In genomic region chr19:29022599-29022998, GRCh38 we compare ENCODE assay signal across 29 cellular contexts.
"Had no signal": no experiment of that assay in that cellular context is flagged by ENCODE, and none has a peak within 500 bp of the region (broad histone marks: within the 10 kb centered on the region; RNA-seq: fewer than 3 reads in every experiment).

No MANE protein-coding gene starts in this region.

- H3K9me3 ChIP-seq: ascending aorta, breast epithelium, colonic mucosa, esophagus squamous epithelium, gastroesophageal sphincter, heart right ventricle had no signal

- H3K27me3 Mint-ChIP-seq: activated CD4-positive, alpha-beta T cell treated with anti-CD3 and anti-CD28 coated beads for 36 hours; activated CD4-positive, alpha-beta T cell treated with anti-CD3 and anti-CD28 coated beads, Interleukin-2, amount 10 ng/mL, durations not matched to agents 24 days and 14 days; activated naive CD4-positive, alpha-beta T cell treated with anti-CD3 and anti-CD28 coated beads, Interleukin-2, amount 10 ng/mL, durations not matched to agents 7 days and 5 days; activated naive CD8-positive, alpha-beta T cell treated with anti-CD3 and anti-CD28 coated beads, Interleukin-2, amount 10 ng/mL, durations not matched to agents 7 days and 5 days had no signal

- H3K36me3 ChIP-seq: ascending aorta, breast epithelium, cardiac muscle cell, colonic mucosa, esophagus squamous epithelium, gastroesophageal sphincter, heart right ventricle had no signal

- H3K36me3 Mint-ChIP-seq: activated CD4-positive, alpha-beta memory T cell treated with anti-CD3 and anti-CD28 coated beads for 36 hours; activated naive CD4-positive, alpha-beta T cell treated with anti-CD3 and anti-CD28 coated beads, Interleukin-2, amount 10 ng/mL, durations not matched to agents 7 days and 5 days; activated naive CD4-positive, alpha-beta T cell treated with anti-CD3 and anti-CD28 coated beads, Interleukin-2, amount 50 U/mL, for 72 hours; activated naive CD8-positive, alpha-beta T cell treated with anti-CD3 and anti-CD28 coated beads, Interleukin-2, amount 10 ng/mL, durations not matched to agents 7 days and 5 days; brain had no signal

- H3K4me3 Mint-ChIP-seq: activated CD4-positive, alpha-beta memory T cell treated with anti-CD3 and anti-CD28 coated beads for 36 hours; activated CD4-positive, alpha-beta T cell treated with anti-CD3 and anti-CD28 coated beads for 36 hours; activated CD4-positive, alpha-beta T cell treated with anti-CD3 and anti-CD28 coated beads, Interleukin-2, amount 10 ng/mL, durations not matched to agents 24 days and 14 days; activated CD8-positive, alpha-beta T cell treated with anti-CD3 and anti-CD28 coated beads, Interleukin-2, amount 10 ng/mL, durations not matched to agents 7 days and 5 days; activated naive CD4-positive, alpha-beta T cell treated with anti-CD3 and anti-CD28 coated beads, Interleukin-2, amount 10 ng/mL, durations not matched to agents 7 days and 5 days; activated naive CD8-positive, alpha-beta T cell treated with anti-CD3 and anti-CD28 coated beads, Interleukin-2, amount 10 ng/mL, durations not matched to agents 7 days and 5 days; activated T-cell treated with anti-CD3 and anti-CD28 coated beads, Interleukin-2, amount 50 U/mL, for 24 hours; activated T-cell treated with anti-CD3 and anti-CD28 coated beads, Interleukin-2, amount 50 U/mL, for 72 hours; brain had no signal

- H3K27ac Mint-ChIP-seq: activated CD4-positive, alpha-beta memory T cell treated with anti-CD3 and anti-CD28 coated beads for 36 hours; activated CD4-positive, alpha-beta T cell treated with anti-CD3 and anti-CD28 coated beads for 36 hours; activated CD4-positive, alpha-beta T cell treated with anti-CD3 and anti-CD28 coated beads, Interleukin-2, amount 10 ng/mL, durations not matched to agents 24 days and 14 days; activated CD8-positive, alpha-beta T cell treated with anti-CD3 and anti-CD28 coated beads, Interleukin-2, amount 10 ng/mL, durations not matched to agents 7 days and 5 days; activated naive CD4-positive, alpha-beta T cell treated with anti-CD3 and anti-CD28 coated beads, Interleukin-2, amount 10 ng/mL, durations not matched to agents 7 days and 5 days; activated naive CD4-positive, alpha-beta T cell treated with anti-CD3 and anti-CD28 coated beads, Interleukin-2, amount 50 U/mL, for 72 hours; activated naive CD8-positive, alpha-beta T cell treated with anti-CD3 and anti-CD28 coated beads, Interleukin-2, amount 10 ng/mL, durations not matched to agents 7 days and 5 days; activated T-cell treated with anti-CD3 and anti-CD28 coated beads, Interleukin-2, amount 50 U/mL, for 24 hours; activated T-cell treated with anti-CD3 and anti-CD28 coated beads, Interleukin-2, amount 50 U/mL, for 72 hours had no signal

- H3K27me3 ChIP-seq: ascending aorta, cardiac muscle cell, colonic mucosa had no signal

- ATAC-seq: activated CD4-positive, alpha-beta T cell treated with anti-CD3 and anti-CD28 coated beads for 36 hours; activated CD8-positive, alpha-beta T cell treated with anti-CD3 and anti-CD28 coated beads, Interleukin-2, amount 10 ng/mL, durations not matched to agents 7 days and 5 days; activated naive CD4-positive, alpha-beta T cell treated with anti-CD3 and anti-CD28 coated beads, Interleukin-2, amount 50 U/mL, for 72 hours; activated T-cell treated with anti-CD3 and anti-CD28 coated beads, Interleukin-2, amount 50 U/mL, for 72 hours; gastroesophageal sphincter; heart right ventricle had no signal

- H3K27ac ChIP-seq: ascending aorta, breast epithelium, cardiac muscle cell, colonic mucosa, epithelial cell of prostate, esophagus squamous epithelium, gastroesophageal sphincter, heart right ventricle had no signal

- DNase-seq: activated CD4-positive, alpha-beta memory T cell treated with anti-CD3 and anti-CD28 coated beads for 36 hours; activated CD4-positive, alpha-beta T cell treated with anti-CD3 and anti-CD28 coated beads for 36 hours; activated CD4-positive, alpha-beta T cell treated with anti-CD3 and anti-CD28 coated beads, Interleukin-2, amount 10 ng/mL, durations not matched to agents 24 days and 14 days; activated CD4-positive, CD25-positive, alpha-beta regulatory T cell; activated CD4-positive, CD25-positive, alpha-beta regulatory T cell treated with anti-CD3 and anti-CD28 coated beads, Interleukin-2, amount 50 U/mL, for 72 hours; activated CD8-positive, alpha-beta memory T cell treated with anti-CD3 and anti-CD28 coated beads, Interleukin-2, amount 50 U/mL, for 48 hours; activated CD8-positive, alpha-beta T cell treated with anti-CD3 and anti-CD28 coated beads, Interleukin-2, amount 10 ng/mL, durations not matched to agents 7 days and 5 days; activated gamma-delta T cell; activated naive CD4-positive, alpha-beta T cell; activated naive CD4-positive, alpha-beta T cell treated with anti-CD3 and anti-CD28 coated beads, Interleukin-2, amount 10 ng/mL, durations not matched to agents 7 days and 5 days; activated naive CD8-positive, alpha-beta T cell treated with anti-CD3 and anti-CD28 coated beads, Interleukin-2, amount 10 ng/mL, durations not matched to agents 7 days and 5 days; activated T-cell treated with anti-CD3 and anti-CD28 coated beads for 4 hours; activated T-cell treated with anti-CD3 and anti-CD28 coated beads, Interleukin-2, amount 50 U/mL, for 24 hours; activated T-cell treated with anti-CD3 and anti-CD28 coated beads, Interleukin-2, amount 50 U/mL, for 72 hours; central memory CD4-positive, alpha-beta T cell; cerebellar nuclear complex; colonic mucosa; effector CD8-positive, alpha-beta T cell; esophagus squamous epithelium; foreskin melanocyte; heart right ventricle; T-helper 2 cell had no signal

- H3K4me3 ChIP-seq: ascending aorta, breast epithelium, cardiac muscle cell, colonic mucosa, esophagus squamous epithelium, gastroesophageal sphincter, heart right ventricle had no signal

- H3K9me3 Mint-ChIP-seq: activated CD4-positive, alpha-beta memory T cell treated with anti-CD3 and anti-CD28 coated beads for 36 hours; activated CD4-positive, alpha-beta T cell treated with anti-CD3 and anti-CD28 coated beads, Interleukin-2, amount 10 ng/mL, durations not matched to agents 24 days and 14 days; activated naive CD4-positive, alpha-beta T cell treated with anti-CD3 and anti-CD28 coated beads, Interleukin-2, amount 10 ng/mL, durations not matched to agents 7 days and 5 days; activated naive CD4-positive, alpha-beta T cell treated with anti-CD3 and anti-CD28 coated beads, Interleukin-2, amount 50 U/mL, for 72 hours; activated naive CD8-positive, alpha-beta T cell treated with anti-CD3 and anti-CD28 coated beads, Interleukin-2, amount 10 ng/mL, durations not matched to agents 7 days and 5 days; activated T-cell treated with anti-CD3 and anti-CD28 coated beads, Interleukin-2, amount 50 U/mL, for 24 hours; activated T-cell treated with anti-CD3 and anti-CD28 coated beads, Interleukin-2, amount 50 U/mL, for 72 hours had no signal

- H3K4me1 Mint-ChIP-seq: activated CD4-positive, alpha-beta T cell treated with anti-CD3 and anti-CD28 coated beads for 36 hours; activated CD4-positive, alpha-beta T cell treated with anti-CD3 and anti-CD28 coated beads, Interleukin-2, amount 10 ng/mL, durations not matched to agents 24 days and 14 days; activated naive CD4-positive, alpha-beta T cell treated with anti-CD3 and anti-CD28 coated beads, Interleukin-2, amount 10 ng/mL, durations not matched to agents 7 days and 5 days; activated naive CD8-positive, alpha-beta T cell treated with anti-CD3 and anti-CD28 coated beads, Interleukin-2, amount 10 ng/mL, durations not matched to agents 7 days and 5 days had no signal
